ENCODE assay signal across 18 cellular contexts in the genomic region with DNA sequence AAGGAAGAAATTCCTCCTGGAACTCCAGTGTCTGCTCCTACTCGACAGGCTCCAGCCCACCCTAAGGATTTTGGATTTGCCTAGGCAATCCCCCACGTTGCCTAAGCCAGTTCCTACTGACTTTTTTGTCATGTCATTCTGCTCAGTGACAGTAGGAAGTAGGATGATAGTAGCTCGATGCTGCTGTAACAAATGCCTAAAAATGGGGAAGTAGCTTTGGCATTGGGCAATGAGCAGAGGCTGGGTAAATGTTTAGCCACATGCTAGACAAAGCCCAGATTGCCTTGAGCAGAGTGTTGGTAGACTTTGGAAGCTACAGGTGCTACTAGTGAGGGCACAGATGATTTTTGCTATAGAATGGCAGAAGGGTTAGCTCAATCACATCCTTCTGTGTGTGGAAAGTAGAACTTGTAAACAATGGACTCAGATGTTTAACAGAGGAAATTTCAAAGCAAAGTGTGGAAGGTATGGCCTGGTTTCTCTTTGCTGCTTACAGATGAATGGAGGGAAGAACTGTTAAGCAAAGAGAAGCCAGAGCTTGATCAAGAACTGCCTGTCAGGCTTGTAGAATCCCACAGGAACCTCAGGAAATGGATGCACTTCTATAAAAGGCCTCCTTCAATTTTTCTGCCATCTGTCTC.
DNase-seq lines count a peak whose midpoint lies in the region; ATAC-seq and TF ChIP-seq lines count a peak whose summit lies in the region.
"Had no signal": no experiment of that assay in that cellular context is flagged by ENCODE, and none has a peak within 500 bp of the region (broad histone marks: within the 10 kb centered on the region; RNA-seq: fewer than 3 reads in every experiment).

No MANE protein-coding gene starts in this region.

- in situ Hi-C loops in KBM-7 (cut with MboI; ENCODE audit: low pct_unique_long_range_greater_than_20kb, low sequenced_read_pairs), result no loop called here

- H3K9ac ChIP-seq in SK-N-SH, result no peak overlapping the region
- H3K9ac ChIP-seq: parathyroid adenoma had no signal

- H3K4me3 ChIP-seq in lung (no peak overlapping the region), SK-N-SH (ENCODE audit: low read depth in 2 of 2, low read length in 1 of 2) (no peak overlapping the region)
- H3K4me3 ChIP-seq: smooth muscle cell had no signal

- POLR2A ChIA-PET in SK-N-SH (lab: Yijun Ruan, JAX), result no interaction called here

- H2AFZ ChIP-seq in SK-N-SH (ENCODE audit: low read depth), result no peak overlapping the region
- H2AFZ ChIP-seq: parathyroid adenoma had no signal

- H3K27me3 Mint-ChIP-seq in activated CD4-positive, alpha-beta T cell treated with anti-CD3 and anti-CD28 coated beads, Interleukin-2, amount 10 ng/mL, durations not matched to agents 24 days and 14 days, result no peaks in the 10 kb centered on the region
- H3K27me3 Mint-ChIP-seq: activated CD4-positive, alpha-beta memory T cell treated with anti-CD3 and anti-CD28 coated beads for 36 hours had no signal

- H3F3A ChIP-seq in SK-N-SH (replicated peaks; ENCODE audit: insufficient read depth), result no peaks in the 10 kb centered on the region

- TF ChIP-seq EP300 in SK-N-SH (IDR thresholded peaks at IDR 0.05; ENCODE audit: borderline replicate concordance in 1 of 2, low read depth in 1 of 2, low read length in 1 of 2), result no peak

- no peaks in the 10 kb centered on the region for H3K4me1 ChIP-seq in lung (ENCODE audit: control insufficient read depth in 2 of 2, insufficient read depth in 2 of 2, low read length in 2 of 2)
- H3K4me1 ChIP-seq in SK-N-SH (ENCODE audit: control insufficient read depth in 1 of 2, insufficient read depth in 2 of 2, low read depth in 1 of 2, low read length in 1 of 2), result peaks cover 0 to 47% of the 10 kb centered on the region in 2 experiments; a peak in 2 of 4 replicates
- H3K4me1 ChIP-seq: parathyroid adenoma had no signal

- H3K36me3 Mint-ChIP-seq in activated CD4-positive, alpha-beta T cell treated with anti-CD3 and anti-CD28 coated beads, Interleukin-2, amount 10 ng/mL, durations not matched to agents 24 days and 14 days (ENCODE audit: low read depth), result peaks cover 8% of the 10 kb centered on the region

- CTCF ChIA-PET in SK-N-SH (lab: Yijun Ruan, JAX), result interaction anchor here (0.9 to 6.3 kb wide), 6 partner anchors 10 to 175 kb away, joined by 3 to 37 read pairs (median 6); no protein-coding TSS in a partner anchor

- H3K4me2 ChIP-seq in SK-N-SH, result no peak overlapping the region
- H3K4me2 ChIP-seq: smooth muscle cell had no signal

- no peaks in the 10 kb centered on the region for H3K9me2 ChIP-seq in SK-N-SH

- TF ChIP-seq CTCF in lung (IDR thresholded peaks at IDR 0.05; ENCODE audit: control extremely low read depth, extremely low read depth) (no peak), SK-N-SH (IDR thresholded peaks at IDR 0.05) (no peak)

- no peaks in the 10 kb centered on the region for H4K20me1 ChIP-seq in SK-N-SH (ENCODE audit: insufficient read depth)

- H3K9me3 ChIP-seq in lung (ENCODE audit: control insufficient read depth in 2 of 2, insufficient read depth in 1 of 2, low read length in 1 of 2) (no peaks in the 10 kb centered on the region), SK-N-SH (no peaks in the 10 kb centered on the region)

- H3K79me2 ChIP-seq in SK-N-SH (ENCODE audit: insufficient read depth), result no peaks in the 10 kb centered on the region
- H3K79me2 ChIP-seq: parathyroid adenoma had no signal

- H3K27ac ChIP-seq in lung (ENCODE audit: low read depth in 1 of 2, low read length in 1 of 2), result no peak overlapping the region
- no peak overlapping the region for H3K27ac ChIP-seq in SK-N-SH (ENCODE audit: low read depth in 2 of 2, low read length in 1 of 2)
- no peak overlapping the region for H3K27ac ChIP-seq in substantia nigra (ENCODE audit: low read depth, low read length, poor library complexity, severe bottlenecking)
- H3K27ac ChIP-seq: parathyroid adenoma had no signal

- intact Hi-C loops in activated CD4-positive, alpha-beta T cell treated with anti-CD3 and anti-CD28 coated beads, Interleukin-2, amount 10 ng/mL, durations not matched to agents 24 days and 14 days (cut with micrococcal nuclease), result no loop called here

- TF ChIP-seq RAD21 in SK-N-SH (IDR thresholded peaks at IDR 0.05; ENCODE audit: low read length), result no peak

- ATAC-seq in GM18511 (IDR thresholded peaks at IDR 0.05; ENCODE audit: unreplicated experiment) (peak; percentile 78), lung (ENCODE audit: insufficient read depth, low FRiP score) (peak; percentile 19), GM19455 (IDR thresholded peaks at IDR 0.05; ENCODE audit: unreplicated experiment) (no peak)
- ATAC-seq: Right ventricle myocardium inferior; stimulated activated naive CD8-positive, alpha-beta T cell treated with anti-CD3 and anti-CD28 coated beads, Interleukin-15, Interleukin-2, amounts not matched to agents 100 U/mL and 50 U/mL, for 24 hours had no signal

- no peaks in the 10 kb centered on the region for H3K4me1 Mint-ChIP-seq in activated CD4-positive, alpha-beta T cell treated with anti-CD3 and anti-CD28 coated beads, Interleukin-2, amount 10 ng/mL, durations not matched to agents 24 days and 14 days

- H3K36me3 ChIP-seq in lung (ENCODE audit: control insufficient read depth in 2 of 2, insufficient read depth in 2 of 2, low read length in 2 of 2), result no peaks in the 10 kb centered on the region
- no peaks in the 10 kb centered on the region for H3K36me3 ChIP-seq in SK-N-SH (replicated peaks in 1 of 2; ENCODE audit: control insufficient read depth in 1 of 2, insufficient read depth in 2 of 2, low read length in 1 of 2)

- WGBS in lung, 2 donors, result 49 to 70% methylated on average over 3 of the region's 3 CpGs
- 43% methylated on average over 3 of the region's 3 CpGs for WGBS in SK-N-SH (ENCODE audit: low lambda C conversion rate)

- DNase-seq in KBM-7 (peak; percentile 78), SKM-1 treated with dmso at 0.1 percent for 144 hours (lab: John Stamatoyannopoulos, UW; ENCODE audit: unreplicated experiment) (peak; percentile 90), lung (ENCODE audit: low spot score) (no peak), SK-N-SH (no peak), substantia nigra (lab: John Stamatoyannopoulos, UW) (no peak)
- no peak for DNase-seq in activated CD4-positive, alpha-beta T cell treated with anti-CD3 and anti-CD28 coated beads, Interleukin-2, amount 10 ng/mL, durations not matched to agents 24 days and 14 days
- DNase-seq: activated CD4-positive, alpha-beta memory T cell treated with anti-CD3 and anti-CD28 coated beads for 36 hours; effector CD4-positive, alpha-beta T cell; GOT3; hippocampal formation; NCI-H774; stimulated activated naive CD8-positive, alpha-beta T cell treated with anti-CD3 and anti-CD28 coated beads, Interleukin-15, Interleukin-2, amounts not matched to agents 100 U/mL and 50 U/mL, for 24 hours; T1000 had no signal

- no peak overlapping the region for H3K4me3 Mint-ChIP-seq in activated CD4-positive, alpha-beta T cell treated with anti-CD3 and anti-CD28 coated beads, Interleukin-2, amount 10 ng/mL, durations not matched to agents 24 days and 14 days
- H3K4me3 Mint-ChIP-seq: activated CD4-positive, alpha-beta memory T cell treated with anti-CD3 and anti-CD28 coated beads for 36 hours had no signal

- no peaks in the 10 kb centered on the region for H3K27me3 ChIP-seq in lung (ENCODE audit: control insufficient read depth, insufficient read depth)
- H3K27me3 ChIP-seq in SK-N-SH (ENCODE audit: insufficient read depth), result no peaks in the 10 kb centered on the region

- no peaks in the 10 kb centered on the region for H3K9me3 Mint-ChIP-seq in activated CD4-positive, alpha-beta T cell treated with anti-CD3 and anti-CD28 coated beads, Interleukin-2, amount 10 ng/mL, durations not matched to agents 24 days and 14 days
- H3K9me3 Mint-ChIP-seq: activated CD4-positive, alpha-beta memory T cell treated with anti-CD3 and anti-CD28 coated beads for 36 hours had no signal

- H3K27ac Mint-ChIP-seq in activated CD4-positive, alpha-beta T cell treated with anti-CD3 and anti-CD28 coated beads, Interleukin-2, amount 10 ng/mL, durations not matched to agents 24 days and 14 days, result no peak overlapping the region
- H3K27ac Mint-ChIP-seq: activated CD4-positive, alpha-beta memory T cell treated with anti-CD3 and anti-CD28 coated beads for 36 hours had no signal

TF ChIP-seq in SK-N-SH, 30 proteins besides CTCF, POLR2A, EP300 and RAD21:
- no peak for TF ChIP-seq FOXJ3 (CRISPR knock-in tag; IDR thresholded peaks at IDR 0.05)
- TF ChIP-seq SMC3 (IDR thresholded peaks at IDR 0.05; ENCODE audit: low read depth, low read length), result no peak
- no peak for TF ChIP-seq GATA2 (CRISPR knock-in tag; IDR thresholded peaks at IDR 0.05)
- TF ChIP-seq RXRA (IDR thresholded peaks at IDR 0.05; ENCODE audit: borderline replicate concordance, low read depth), result no peak
- no peak for TF ChIP-seq JUND (IDR thresholded peaks at IDR 0.05)
- TF ChIP-seq, protein P1, sequence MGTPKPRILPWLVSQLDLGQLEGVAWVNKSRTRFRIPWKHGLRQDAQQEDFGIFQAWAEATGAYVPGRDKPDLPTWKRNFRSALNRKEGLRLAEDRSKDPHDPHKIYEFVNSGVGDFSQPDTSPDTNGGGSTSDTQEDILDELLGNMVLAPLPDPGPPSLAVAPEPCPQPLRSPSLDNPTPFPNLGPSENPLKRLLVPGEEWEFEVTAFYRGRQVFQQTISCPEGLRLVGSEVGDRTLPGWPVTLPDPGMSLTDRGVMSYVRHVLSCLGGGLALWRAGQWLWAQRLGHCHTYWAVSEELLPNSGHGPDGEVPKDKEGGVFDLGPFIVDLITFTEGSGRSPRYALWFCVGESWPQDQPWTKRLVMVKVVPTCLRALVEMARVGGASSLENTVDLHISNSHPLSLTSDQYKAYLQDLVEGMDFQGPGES (IDR thresholded peaks at IDR 0.05; ENCODE audit: low read depth, low read length), result no peak
- no peak for TF ChIP-seq FOSL2 (IDR thresholded peaks at IDR 0.05; ENCODE audit: borderline replicate concordance, low read depth)
- TF ChIP-seq POLR2AphosphoS5 (IDR thresholded peaks at IDR 0.05; ENCODE audit: low read depth, low read length), result no peak

Comparison
In these comparisons a context has a peak if more than half of its experiments do, and no peak if none do; other contexts are left out.
1. DNase-seq: peak in KBM-7 (single experiment) and SKM-1 treated with dmso at 0.1 percent for 144 hours (single experiment); none in lung (single experiment), SK-N-SH (single experiment), substantia nigra (0 of 49) and activated CD4-positive, alpha-beta T cell treated with anti-CD3 and anti-CD28 coated beads, Interleukin-2, amount 10 ng/mL, durations not matched to agents 24 days and 14 days (single experiment).